ENCODE assay signal across 10 cellular contexts in the genomic region with DNA sequence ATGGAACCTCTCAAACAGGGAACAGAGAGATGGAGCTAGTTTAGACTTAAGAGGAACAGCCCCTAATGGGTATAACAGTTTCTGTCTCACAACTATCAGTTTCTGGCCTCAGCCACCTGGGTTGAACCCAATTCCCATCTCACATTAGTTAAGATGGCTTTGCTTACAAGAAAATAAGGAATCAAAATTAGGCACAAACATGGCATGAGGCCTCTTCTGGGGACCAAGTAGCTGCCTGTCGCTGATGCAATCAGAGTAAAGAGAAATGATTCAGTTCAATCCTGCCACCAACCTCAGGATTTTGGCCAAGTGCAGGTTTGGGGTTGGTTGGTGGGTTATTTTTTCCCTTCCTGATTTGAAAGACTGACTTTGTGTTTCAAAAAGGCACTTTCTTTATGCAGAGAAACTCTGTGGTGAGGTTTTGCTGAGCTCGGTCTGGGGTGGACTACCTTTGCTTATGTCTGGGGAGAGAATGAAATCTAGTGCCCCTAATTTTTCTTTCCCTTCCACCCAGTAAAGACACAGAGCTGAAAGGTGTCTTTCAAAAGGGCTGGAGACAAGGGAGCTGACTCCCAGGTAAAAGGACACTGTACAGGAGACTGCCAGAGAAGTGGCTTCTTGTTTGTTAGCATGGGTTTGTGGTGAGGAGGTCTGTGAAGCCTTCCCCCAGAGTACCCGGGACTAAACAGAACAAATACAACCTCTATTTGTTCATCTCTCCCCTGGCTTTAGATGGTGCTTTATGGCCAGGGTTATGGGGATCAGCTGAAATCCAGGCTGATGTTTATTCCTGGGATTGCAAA.
DNase-seq lines count a peak whose midpoint lies in the region; ATAC-seq lines count a peak whose summit lies in the region.
"Had no signal": no experiment of that assay in that cellular context is flagged by ENCODE, and none has a peak within 500 bp of the region (broad histone marks: within the 10 kb centered on the region; RNA-seq: fewer than 3 reads in every experiment).

No MANE protein-coding gene starts in this region.

- CTCF ChIA-PET in activated naive CD4-positive, alpha-beta T cell treated with anti-CD3 and anti-CD28 coated beads, Interleukin-2, amount 10 ng/mL, durations not matched to agents 7 days and 5 days (lab: Charles Lee), result interaction anchor here (0.8 to 2.1 kb wide), 2 partner anchors 9 to 125 kb away, joined by 4 to 7 read pairs; no protein-coding TSS in a partner anchor

- no peak overlapping the region for H3K27ac Mint-ChIP-seq in activated naive CD4-positive, alpha-beta T cell treated with anti-CD3 and anti-CD28 coated beads, Interleukin-2, amount 10 ng/mL, durations not matched to agents 7 days and 5 days
- H3K27ac Mint-ChIP-seq in activated naive CD8-positive, alpha-beta T cell treated with anti-CD3 and anti-CD28 coated beads, Interleukin-2, amount 50 U/mL, for 24 hours, result peak overlapping the region; percentile 95
- H3K27ac Mint-ChIP-seq in stimulated activated effector memory CD8-positive, alpha-beta T cell treated with anti-CD3 and anti-CD28 coated beads, Interleukin-12 subunit alpha, Interleukin-12 subunit beta, amount 100 ng/mL, for 72 hours, result peak overlapping the region; percentile 90

- ATAC-seq in HG03354 (IDR thresholded peaks at IDR 0.05; ENCODE audit: poor library complexity, severe bottlenecking, unreplicated experiment) (peak; percentile 65), HG03097 (IDR thresholded peaks at IDR 0.05; ENCODE audit: low FRiP score, unreplicated experiment) (no peak)
- peak; percentile 97 for ATAC-seq in activated naive CD8-positive, alpha-beta T cell treated with anti-CD3 and anti-CD28 coated beads, Interleukin-2, amount 50 U/mL, for 24 hours
- peak; percentile 93 for ATAC-seq in stimulated activated effector memory CD8-positive, alpha-beta T cell treated with anti-CD3 and anti-CD28 coated beads, Interleukin-12 subunit alpha, Interleukin-12 subunit beta, amount 100 ng/mL, for 72 hours
- ATAC-seq: left lung had no signal

- no peak overlapping the region for H3K4me3 Mint-ChIP-seq in activated naive CD4-positive, alpha-beta T cell treated with anti-CD3 and anti-CD28 coated beads, Interleukin-2, amount 10 ng/mL, durations not matched to agents 7 days and 5 days
- peak overlapping the region; percentile 59 for H3K4me3 Mint-ChIP-seq in activated naive CD8-positive, alpha-beta T cell treated with anti-CD3 and anti-CD28 coated beads, Interleukin-2, amount 50 U/mL, for 24 hours
- H3K4me3 Mint-ChIP-seq in stimulated activated effector memory CD8-positive, alpha-beta T cell treated with anti-CD3 and anti-CD28 coated beads, Interleukin-12 subunit alpha, Interleukin-12 subunit beta, amount 100 ng/mL, for 72 hours, result peak overlapping the region; percentile 38

- H3K36me3 Mint-ChIP-seq in activated naive CD4-positive, alpha-beta T cell treated with anti-CD3 and anti-CD28 coated beads, Interleukin-2, amount 10 ng/mL, durations not matched to agents 7 days and 5 days, result no peaks in the 10 kb centered on the region
- no peaks in the 10 kb centered on the region for H3K36me3 Mint-ChIP-seq in activated naive CD8-positive, alpha-beta T cell treated with anti-CD3 and anti-CD28 coated beads, Interleukin-2, amount 50 U/mL, for 24 hours (ENCODE audit: low read depth)
- no peaks in the 10 kb centered on the region for H3K36me3 Mint-ChIP-seq in stimulated activated effector memory CD8-positive, alpha-beta T cell treated with anti-CD3 and anti-CD28 coated beads, Interleukin-12 subunit alpha, Interleukin-12 subunit beta, amount 100 ng/mL, for 72 hours

- peaks cover 12% of the 10 kb centered on the region for H3K4me1 Mint-ChIP-seq in activated naive CD4-positive, alpha-beta T cell treated with anti-CD3 and anti-CD28 coated beads, Interleukin-2, amount 10 ng/mL, durations not matched to agents 7 days and 5 days
- H3K4me1 Mint-ChIP-seq in activated naive CD8-positive, alpha-beta T cell treated with anti-CD3 and anti-CD28 coated beads, Interleukin-2, amount 50 U/mL, for 24 hours, result peaks cover 33% of the 10 kb centered on the region
- peaks cover 25% of the 10 kb centered on the region for H3K4me1 Mint-ChIP-seq in stimulated activated effector memory CD8-positive, alpha-beta T cell treated with anti-CD3 and anti-CD28 coated beads, Interleukin-12 subunit alpha, Interleukin-12 subunit beta, amount 100 ng/mL, for 72 hours

- peak; percentile 22 for DNase-seq in activated naive CD4-positive, alpha-beta T cell treated with Interleukin-2 at 50 U/mL for 16 hours
- no peak for DNase-seq in activated naive CD4-positive, alpha-beta T cell treated with anti-CD3 and anti-CD28 coated beads, Interleukin-2, amount 10 ng/mL, durations not matched to agents 7 days and 5 days
- peak; percentile 57 for DNase-seq in activated naive CD8-positive, alpha-beta T cell treated with anti-CD3 and anti-CD28 coated beads, Interleukin-2, amount 50 U/mL, for 24 hours
- peak; percentile 33 to 76 for DNase-seq in stimulated activated effector memory CD8-positive, alpha-beta T cell treated with anti-CD3 and anti-CD28 coated beads, Interleukin-12 subunit alpha, Interleukin-12 subunit beta, amount 100 ng/mL, for 72 hours (ENCODE audit: low spot score in 2 of 2)
- DNase-seq in SW 1271 (lab: John Stamatoyannopoulos, UW), result no peak
- no peak for DNase-seq in hepatic stellate cell (ENCODE audit: low spot score)
- DNase-seq: BE2C, left lung had no signal

- no peaks in the 10 kb centered on the region for H3K9me3 Mint-ChIP-seq in activated naive CD4-positive, alpha-beta T cell treated with anti-CD3 and anti-CD28 coated beads, Interleukin-2, amount 10 ng/mL, durations not matched to agents 7 days and 5 days
- H3K9me3 Mint-ChIP-seq in activated naive CD8-positive, alpha-beta T cell treated with anti-CD3 and anti-CD28 coated beads, Interleukin-2, amount 50 U/mL, for 24 hours, result peaks cover 11% of the 10 kb centered on the region
- no peaks in the 10 kb centered on the region for H3K9me3 Mint-ChIP-seq in stimulated activated effector memory CD8-positive, alpha-beta T cell treated with anti-CD3 and anti-CD28 coated beads, Interleukin-12 subunit alpha, Interleukin-12 subunit beta, amount 100 ng/mL, for 72 hours

- no peaks in the 10 kb centered on the region for H3K27me3 Mint-ChIP-seq in activated naive CD4-positive, alpha-beta T cell treated with anti-CD3 and anti-CD28 coated beads, Interleukin-2, amount 10 ng/mL, durations not matched to agents 7 days and 5 days
- no peaks in the 10 kb centered on the region for H3K27me3 Mint-ChIP-seq in activated naive CD8-positive, alpha-beta T cell treated with anti-CD3 and anti-CD28 coated beads, Interleukin-2, amount 50 U/mL, for 24 hours

Comparison
In these comparisons a context has a peak if more than half of its experiments do, and no peak if none do; other contexts are left out.
1. DNase-seq: peak in activated naive CD4-positive, alpha-beta T cell treated with Interleukin-2 at 50 U/mL for 16 hours (single experiment), activated naive CD8-positive, alpha-beta T cell treated with anti-CD3 and anti-CD28 coated beads, Interleukin-2, amount 50 U/mL, for 24 hours (single experiment) and stimulated activated effector memory CD8-positive, alpha-beta T cell treated with anti-CD3 and anti-CD28 coated beads, Interleukin-12 subunit alpha, Interleukin-12 subunit beta, amount 100 ng/mL, for 72 hours (2 of 2); none in activated naive CD4-positive, alpha-beta T cell treated with anti-CD3 and anti-CD28 coated beads, Interleukin-2, amount 10 ng/mL, durations not matched to agents 7 days and 5 days (single experiment), SW 1271 (0 of 2) and hepatic stellate cell (single experiment).